ENCODE assay signal across 19 cellular contexts in genomic region chr16:84887207-84887606, GRCh38.
DNase-seq lines count a peak whose midpoint lies in the region; ATAC-seq and TF ChIP-seq lines count a peak whose summit lies in the region.
"Had no signal": no experiment of that assay in that cellular context is flagged by ENCODE, and none has a peak within 500 bp of the region (broad histone marks: within the 10 kb centered on the region; RNA-seq: fewer than 3 reads in every experiment).

No MANE protein-coding gene starts in this region.

- peaks cover 0 to 6% (median 0%) of the 10 kb centered on the region in 11 experiments; a peak in 1 of 22 replicates for H3K27me3 ChIP-seq in BLaER1 treated with 17β-estradiol and CSF1 and Interleukin-3, amounts not matched to agents 10 nM and 100 nM
- H3K27me3 ChIP-seq in WERI-Rb-1 (ENCODE audit: insufficient read depth, low read depth, severe bottlenecking) (no peaks in the 10 kb centered on the region), fibroblast of lung (ENCODE audit: control insufficient read depth, insufficient read depth, low read length) (no peaks in the 10 kb centered on the region), osteoblast (ENCODE audit: insufficient read depth, low read length) (no peaks in the 10 kb centered on the region)

- H3K9ac ChIP-seq in BLaER1 treated with 17β-estradiol and CSF1 and Interleukin-3, amounts not matched to agents 10 nM and 100 nM = no peak overlapping the region
- peak overlapping the region; percentile 13 for H3K9ac ChIP-seq in fibroblast of lung (ENCODE audit: insufficient read depth, low read length)
- H3K9ac ChIP-seq: GM23248 had no signal

- H3K4me2 ChIP-seq in BLaER1 treated with 17β-estradiol and CSF1 and Interleukin-3, amounts not matched to agents 10 nM and 100 nM = peak overlapping the region; percentile 28 to 86 (median 78); a peak in 20 of 22 replicates
- no peak overlapping the region for H3K4me2 ChIP-seq in fibroblast of lung (ENCODE audit: extremely low read depth, insufficient read depth, low read length)
- no peak overlapping the region for H3K4me2 ChIP-seq in osteoblast (ENCODE audit: insufficient read depth, low read length)

- no peak overlapping the region for H3K4me3 ChIP-seq in BLaER1 treated with 17β-estradiol and CSF1 and Interleukin-3, amounts not matched to agents 10 nM and 100 nM
- no peak overlapping the region for H3K4me3 ChIP-seq in WERI-Rb-1 (ENCODE audit: low read depth, low read length)
- no peak overlapping the region for H3K4me3 ChIP-seq in fibroblast of lung (replicated peaks in 1 of 4; ENCODE audit: control extremely low read depth in 1 of 4, insufficient read depth in 1 of 4, low read depth in 3 of 4, low read length in 4 of 4)
- no peak overlapping the region for H3K4me3 ChIP-seq in osteoblast (ENCODE audit: insufficient read depth, low read length)
- H3K4me3 ChIP-seq: GM23248 had no signal

- H4K20me1 ChIP-seq in BLaER1 treated with 17β-estradiol and CSF1 and Interleukin-3, amounts not matched to agents 10 nM and 100 nM = no peaks in the 10 kb centered on the region
- H4K20me1 ChIP-seq in fibroblast of lung (ENCODE audit: control insufficient read depth, extremely low read depth, insufficient read depth, low read length) = no peaks in the 10 kb centered on the region
- no peaks in the 10 kb centered on the region for H4K20me1 ChIP-seq in osteoblast (ENCODE audit: insufficient read depth, low read length)

- peaks cover 0 to 3% (median 0%) of the 10 kb centered on the region in 11 experiments; a peak in 1 of 22 replicates for H3K9me3 ChIP-seq in BLaER1 treated with 17β-estradiol and CSF1 and Interleukin-3, amounts not matched to agents 10 nM and 100 nM (replicated peaks in 1 of 11)
- no peaks in the 10 kb centered on the region for H3K9me3 ChIP-seq in WERI-Rb-1 (ENCODE audit: severe bottlenecking)
- no peaks in the 10 kb centered on the region for H3K9me3 ChIP-seq in fibroblast of lung (ENCODE audit: control insufficient read depth, insufficient read depth, low read depth, low read length)
- no peaks in the 10 kb centered on the region for H3K9me3 ChIP-seq in osteoblast (ENCODE audit: low read depth, low read length)
- H3K9me3 ChIP-seq: Caco-2 had no signal

- no peak overlapping the region for H3K27ac ChIP-seq in BLaER1 treated with 17β-estradiol and CSF1 and Interleukin-3, amounts not matched to agents 10 nM and 100 nM
- H3K27ac ChIP-seq in WERI-Rb-1 (no peak overlapping the region), fibroblast of lung (ENCODE audit: insufficient read depth, low read length) (no peak overlapping the region), osteoblast (ENCODE audit: low read depth, low read length) (no peak overlapping the region)
- H3K27ac ChIP-seq: C4-2B, GM23248, HL-60 had no signal

- peaks cover 0 to 50% (median 4%) of the 10 kb centered on the region in 11 experiments; a peak in 10 of 22 replicates for H3K36me3 ChIP-seq in BLaER1 treated with 17β-estradiol and CSF1 and Interleukin-3, amounts not matched to agents 10 nM and 100 nM
- H3K36me3 ChIP-seq in WERI-Rb-1 (no peaks in the 10 kb centered on the region), fibroblast of lung (ENCODE audit: control insufficient read depth, insufficient read depth, low read length) (peaks cover 3% of the 10 kb centered on the region), osteoblast (ENCODE audit: insufficient read depth, low read length) (no peaks in the 10 kb centered on the region)

- H3K4me1 ChIP-seq in BLaER1 treated with 17β-estradiol and CSF1 and Interleukin-3, amounts not matched to agents 10 nM and 100 nM = peaks cover 31 to 73% (median 71%) of the 10 kb centered on the region in 10 experiments
- H3K4me1 ChIP-seq in fibroblast of lung (ENCODE audit: control insufficient read depth, extremely low read depth, insufficient read depth, low read length) (peaks cover 5% of the 10 kb centered on the region), osteoblast (ENCODE audit: insufficient read depth, low read length) (no peaks in the 10 kb centered on the region)
- H3K4me1 ChIP-seq: Caco-2 had no signal

- no peak for TF ChIP-seq CTCF in WERI-Rb-1 (IDR thresholded peaks at IDR 0.05; ENCODE audit: low read depth, low read length)
- no peak for TF ChIP-seq CTCF in fibroblast of lung (conservative IDR thresholded peaks at IDR 0.05 in 1 of 2, IDR thresholded peaks at IDR 0.05 in 1 of 2; ENCODE audit: low read depth in 1 of 2, low read length in 2 of 2)
- TF ChIP-seq CTCF in osteoblast (IDR thresholded peaks at IDR 0.05; ENCODE audit: extremely low read depth, low read depth, low read length) = no peak

- H2AFZ ChIP-seq in fibroblast of lung (ENCODE audit: low read length) = no peak overlapping the region
- H2AFZ ChIP-seq in osteoblast (ENCODE audit: low read length) = no peak overlapping the region
- H2AFZ ChIP-seq: GM23248 had no signal

- ATAC-seq in HG02588 (IDR thresholded peaks at IDR 0.05; ENCODE audit: unreplicated experiment) (no peak), GM21381 (IDR thresholded peaks at IDR 0.05; ENCODE audit: unreplicated experiment) (no peak)

- no peaks in the 10 kb centered on the region for H3K79me2 ChIP-seq in fibroblast of lung (ENCODE audit: control insufficient read depth, insufficient read depth, low read length)
- H3K79me2 ChIP-seq in osteoblast (ENCODE audit: insufficient read depth, low read length) = no peaks in the 10 kb centered on the region

- DNase-seq in WERI-Rb-1 (peak; percentile 22), fibroblast of lung (ENCODE audit: low read depth in 2 of 2) (no peak), osteoblast (ENCODE audit: insufficient read length, low spot score, missing footprints) (peak; percentile 29), hepatic stellate cell (ENCODE audit: low spot score) (no peak)
- DNase-seq: Caco-2; CD4-positive, alpha-beta T cell; DMS153; DMS79 treated with DMSO at 0.1 percent for 48 hours; GF-D8; GM23248; H7; IMR-90; Karpas-422; KBM-7 had no signal

Comparison
In these comparisons a context has a peak if more than half of its experiments do, and no peak if none do; other contexts are left out.
1. H3K4me2 ChIP-seq: peak in BLaER1 treated with 17β-estradiol and CSF1 and Interleukin-3, amounts not matched to agents 10 nM and 100 nM (11 of 11); none in fibroblast of lung (single experiment) and osteoblast (single experiment).
2. DNase-seq: peak in WERI-Rb-1 (single experiment) and osteoblast (single experiment); none in fibroblast of lung (0 of 2) and hepatic stellate cell (single experiment).